16 cellular contexts compared by ENCODE assay signal in genomic region chr12:70246580-70246979, GRCh38. TPM values are rescaled to one million over a fixed set of nuclear protein-coding genes. Genes with fewer than 3 reads are reported as not detected.
A peak's percentile ranks its signal among the peaks of the same experiment; 100 is the strongest.
DNase-seq lines count a peak whose midpoint lies in the region; ATAC-seq and TF ChIP-seq lines count a peak whose summit lies in the region.
"Had no signal": no experiment of that assay in that cellular context is flagged by ENCODE, and none has a peak within 500 bp of the region (broad histone marks: within the 10 kb centered on the region; RNA-seq: fewer than 3 reads in every experiment).

No MANE protein-coding gene starts in this region.

- POLR2A ChIA-PET in MCF 10A (lab: Yijun Ruan, JAX) = interaction anchor here (1.2 to 1.3 kb wide), 2 partner anchors 9 to 15 kb away, joined by 3 to 5 read pairs; no protein-coding TSS in a partner anchor
- POLR2A ChIA-PET in A673 (lab: Charles Lee; ENCODE audit: low non-redundant PET) = no interaction called here

- H3K36me3 ChIP-seq in breast epithelium = no peaks in the 10 kb centered on the region
- H3K36me3 ChIP-seq in SU-DHL-6 (ENCODE audit: low read length) = peaks cover 10% of the 10 kb centered on the region; the same call in 1 of the 2 replicates
- H3K36me3 ChIP-seq in thoracic aorta = no peaks in the 10 kb centered on the region
- peaks cover 4% of the 10 kb centered on the region for H3K36me3 ChIP-seq in A673 (ENCODE audit: insufficient read depth, low read length, poor library complexity, severe bottlenecking)
- H3K36me3 ChIP-seq in MM.1S (replicated peaks; ENCODE audit: insufficient read depth, low read length) = no peaks in the 10 kb centered on the region; the same call in 1 of the 2 replicates
- H3K36me3 ChIP-seq: adrenal gland had no signal

- intact Hi-C loops in MCF 10A (cut with micrococcal nuclease) (loop anchor here (10.0 kb wide), 1 partner anchor 88 kb away; no protein-coding TSS in a partner anchor), breast epithelium (cut with DNase I; ENCODE audit: low total_unique reads) (no loop called here), A673 (cut with micrococcal nuclease; ENCODE audit: unreplicated experiment) (no loop called here)

- no peaks in the 10 kb centered on the region for H3K9me3 ChIP-seq in breast epithelium
- H3K9me3 ChIP-seq in SU-DHL-6 (ENCODE audit: insufficient read depth, low read length) = no peaks in the 10 kb centered on the region
- H3K9me3 ChIP-seq in thoracic aorta = no peaks in the 10 kb centered on the region
- no peaks in the 10 kb centered on the region for H3K9me3 ChIP-seq in A673 (ENCODE audit: low read depth, low read length, poor library complexity, severe bottlenecking)
- H3K9me3 ChIP-seq in MM.1S (replicated peaks; ENCODE audit: insufficient read depth, low read length) = no peaks in the 10 kb centered on the region
- H3K9me3 ChIP-seq: adrenal gland, SJSA1, stomach had no signal

- TF ChIP-seq POLR2A in breast epithelium (IDR thresholded peaks at IDR 0.05) = no peak

- peaks cover 19% of the 10 kb centered on the region for H3K36me3 Mint-ChIP-seq in MCF 10A (ENCODE audit: insufficient read depth, unreplicated experiment)
- no peaks in the 10 kb centered on the region for H3K36me3 Mint-ChIP-seq in glutamatergic neuron (ENCODE audit: unreplicated experiment)

- no peaks in the 10 kb centered on the region for H3K9me3 Mint-ChIP-seq in MCF 10A (ENCODE audit: unreplicated experiment)
- peaks cover 9% of the 10 kb centered on the region for H3K9me3 Mint-ChIP-seq in glutamatergic neuron (ENCODE audit: unreplicated experiment)
- H3K9me3 Mint-ChIP-seq: effector memory CD8-positive, alpha-beta T cell; naive B cell had no signal

- CTCF ChIA-PET in MCF 10A (lab: Yijun Ruan, JAX) = no interaction called here
- CTCF ChIA-PET in A673 (lab: Charles Lee) = no interaction called here

- no TSS peak for BruUV-seq in MCF 10A (replicated peaks; lab: Mats Ljungman, UMichigan)
- BruUV-seq in A673 (replicated peaks; lab: Mats Ljungman, UMichigan) = no TSS peak

- H3K4me1 ChIP-seq in breast epithelium (no peaks in the 10 kb centered on the region), thoracic aorta (ENCODE audit: control insufficient read depth in 1 of 2, low read depth in 2 of 2) (peaks cover 41 to 66% of the 10 kb centered on the region in 2 donors), A673 (ENCODE audit: insufficient read depth, low read length, poor library complexity, severe bottlenecking) (peaks cover 35% of the 10 kb centered on the region), MM.1S (ENCODE audit: low read length) (peaks cover 23% of the 10 kb centered on the region)

- H3K27ac ChIP-seq in breast epithelium (no peak overlapping the region), SU-DHL-6 (ENCODE audit: low read depth, low read length) (no peak overlapping the region), thoracic aorta (peak overlapping the region; percentile 40 to 46), A673 (ENCODE audit: low read depth, low read length, poor library complexity, severe bottlenecking) (no peak overlapping the region), MM.1S (ENCODE audit: low read length) (no peak overlapping the region)
- H3K27ac ChIP-seq: adrenal gland, SJSA1, stomach had no signal

- TF ChIP-seq CTCF in MCF 10A (IDR thresholded peaks at IDR 0.05; ENCODE audit: unreplicated experiment) (no peak), breast epithelium (IDR thresholded peaks at IDR 0.05) (no peak), SU-DHL-6 (IDR thresholded peaks at IDR 0.05; ENCODE audit: insufficient read depth, low read length, poor library complexity, severe bottlenecking) (no peak), glutamatergic neuron (IDR thresholded peaks at IDR 0.05; ENCODE audit: partially characterized antibody, unreplicated experiment) (no peak), thoracic aorta (IDR thresholded peaks at IDR 0.05) (no peak), A673 (conservative IDR thresholded peaks at IDR 0.05; ENCODE audit: low read depth, low read length) (no peak), MM.1S (IDR thresholded peaks at IDR 0.05; ENCODE audit: low read length) (no peak)

- no peaks in the 10 kb centered on the region for H3K27me3 ChIP-seq in breast epithelium
- H3K27me3 ChIP-seq in SU-DHL-6 (ENCODE audit: low read length) = no peaks in the 10 kb centered on the region
- H3K27me3 ChIP-seq in thoracic aorta (replicated peaks; ENCODE audit: insufficient read depth) = no peaks in the 10 kb centered on the region
- no peaks in the 10 kb centered on the region for H3K27me3 ChIP-seq in A673 (replicated peaks; ENCODE audit: insufficient read depth, low read depth, low read length, poor library complexity)
- H3K27me3 ChIP-seq in MM.1S (replicated peaks; ENCODE audit: insufficient read depth, low read length) = no peaks in the 10 kb centered on the region
- H3K27me3 ChIP-seq: adrenal gland, SJSA1, stomach had no signal

- H3K79me2 ChIP-seq in SU-DHL-6 (ENCODE audit: insufficient read depth, low read length) (peaks cover 99% of the 10 kb centered on the region), MM.1S (ENCODE audit: low read length) (peaks cover 97% of the 10 kb centered on the region)

- no peak for ATAC-seq in thoracic aorta (ENCODE audit: insufficient number of reproducible peaks, low FRiP score, low read depth)
- ATAC-seq: effector memory CD8-positive, alpha-beta T cell had no signal

- H3K4me3 ChIP-seq in breast epithelium (no peak overlapping the region), SU-DHL-6 (ENCODE audit: insufficient read depth, low read length, poor library complexity, severe bottlenecking) (no peak overlapping the region), thoracic aorta (peak overlapping the region; percentile 1), A673 (ENCODE audit: low read depth, low read length, poor library complexity, severe bottlenecking) (no peak overlapping the region), MM.1S (ENCODE audit: low read length) (no peak overlapping the region)
- H3K4me3 ChIP-seq: adrenal gland, SJSA1, stomach had no signal

- H3F3A ChIP-seq in SU-DHL-6 (ENCODE audit: insufficient read depth) (no peaks in the 10 kb centered on the region), MM.1S (ENCODE audit: insufficient read depth, low read length) (peaks cover 15% of the 10 kb centered on the region)

- H2AFZ ChIP-seq in SU-DHL-6 (ENCODE audit: low read depth, low read length, severe bottlenecking) (no peak overlapping the region), MM.1S (ENCODE audit: low read length) (no peak overlapping the region)

- peaks cover 53% of the 10 kb centered on the region for H4K20me1 ChIP-seq in SU-DHL-6 (ENCODE audit: low read depth, low read length)
- peaks cover 30% of the 10 kb centered on the region for H4K20me1 ChIP-seq in MM.1S (ENCODE audit: insufficient read depth, low read length)

- DNase-seq in MCF 10A (ENCODE audit: unreplicated experiment) (no peak), breast epithelium (ENCODE audit: low spot score in 2 of 2) (no peak), glutamatergic neuron (no peak), thoracic aorta (ENCODE audit: low spot score) (no peak), A673 (ENCODE audit: low spot score) (no peak), MM.1S (no peak), NK-92 (lab: John Stamatoyannopoulos, UW; ENCODE audit: unreplicated experiment) (no peak)
- DNase-seq: activated CD4-positive, alpha-beta T cell treated with anti-CD3 and anti-CD28 coated beads for 48 hours; adrenal gland; effector memory CD8-positive, alpha-beta T cell; naive B cell; NCI-H510A treated with DMSO at 0.1 percent for 48 hours; stimulated activated CD4-positive, alpha-beta T cell treated with anti-CD3 and anti-CD28 coated beads, Interleukin-1b, Interleukin-23, amount 100 ng/mL, for 48 hours; stomach had no signal

- H3K4me1 Mint-ChIP-seq in MCF 10A (ENCODE audit: insufficient read depth, unreplicated experiment) (peaks cover 45% of the 10 kb centered on the region), glutamatergic neuron (ENCODE audit: low read depth, unreplicated experiment) (peaks cover 30% of the 10 kb centered on the region)

- H3K9me2 ChIP-seq in SU-DHL-6 (replicated peaks; ENCODE audit: insufficient read depth, low read length) = no peaks in the 10 kb centered on the region
- no peaks in the 10 kb centered on the region for H3K9me2 ChIP-seq in MM.1S (replicated peaks; ENCODE audit: insufficient read depth, low read length)

- H3K9ac ChIP-seq in SU-DHL-6 (ENCODE audit: low read length) (no peak overlapping the region), MM.1S (ENCODE audit: low read length) (no peak overlapping the region)

- H3K4me2 ChIP-seq in SU-DHL-6 (ENCODE audit: low read depth, low read length, poor library complexity, severe bottlenecking) (peak overlapping the region; percentile 98), MM.1S (ENCODE audit: low read depth, low read length) (no peak overlapping the region)

- H3K4me3 Mint-ChIP-seq in MCF 10A (ENCODE audit: unreplicated experiment) = peak overlapping the region; percentile 31
- H3K4me3 Mint-ChIP-seq in glutamatergic neuron (ENCODE audit: unreplicated experiment) = peak overlapping the region; percentile 69

- peak overlapping the region; percentile 80 for H3K27ac Mint-ChIP-seq in MCF 10A (ENCODE audit: low read depth, unreplicated experiment)
- no peak overlapping the region for H3K27ac Mint-ChIP-seq in glutamatergic neuron (ENCODE audit: unreplicated experiment)

- H3K27me3 Mint-ChIP-seq in MCF 10A (ENCODE audit: insufficient read depth, unreplicated experiment) = no peaks in the 10 kb centered on the region
- peaks cover 10% of the 10 kb centered on the region for H3K27me3 Mint-ChIP-seq in glutamatergic neuron (ENCODE audit: unreplicated experiment)
- H3K27me3 Mint-ChIP-seq: effector memory CD8-positive, alpha-beta T cell; naive B cell had no signal

RNA-seq across cellular contexts. Expression of gene CNOT2, which starts 3.3 kb away (rescaled TPM):
- total RNA-seq in MCF 10A (2022) (88.3 and 91.0 TPM in 2 replicates), breast epithelium (100 to 1,000 TPM; 132 to 275 (median 191) TPM), glutamatergic neuron (ENCODE audit: unreplicated experiment) (121 TPM), thoracic aorta (100 to 1,000 TPM in 1 of 2 donors, 10 to 100 TPM in 1; 94.8 to 111 TPM), A673 (2021) (68.9 and 89.0 TPM in 2 replicates)

Comparison
In these comparisons a context has a peak if more than half of its experiments do, and no peak if none do; other contexts are left out.
1. H3K27ac ChIP-seq: peak in thoracic aorta (2 of 2); none in breast epithelium (0 of 2), SU-DHL-6 (single experiment), A673 (single experiment) and MM.1S (single experiment).